Comparison of ENCODE assay signal across 14 cellular contexts in the genomic region with DNA sequence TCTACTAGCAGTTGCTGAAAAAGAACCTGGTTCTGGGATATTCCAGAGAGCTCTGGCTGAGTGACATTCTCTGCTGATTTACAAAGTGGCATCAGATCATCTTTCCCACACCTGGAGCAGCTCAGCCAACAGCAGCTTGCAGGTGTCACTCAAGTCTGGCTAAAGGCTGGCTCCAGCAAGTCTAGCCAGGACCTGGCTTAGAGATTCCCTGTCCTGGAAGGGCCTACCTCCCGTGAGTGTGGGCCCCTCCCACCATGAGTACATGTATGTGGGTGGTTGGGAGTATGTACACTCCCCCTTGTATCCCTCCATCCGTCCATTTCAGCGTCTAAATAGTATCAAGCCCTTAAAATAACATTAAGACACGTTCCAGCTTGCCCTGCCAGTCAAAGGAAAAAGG.
A peak's percentile ranks its signal among the peaks of the same experiment; 100 is the strongest.
DNase-seq lines count a peak whose midpoint lies in the region; ATAC-seq lines count a peak whose summit lies in the region.
"Had no signal": no experiment of that assay in that cellular context is flagged by ENCODE, and none has a peak within 500 bp of the region (broad histone marks: within the 10 kb centered on the region; RNA-seq: fewer than 3 reads in every experiment).

No MANE protein-coding gene starts in this region.

- ATAC-seq in GM21717 (IDR thresholded peaks at IDR 0.05; ENCODE audit: unreplicated experiment) (no peak), HG03196 (IDR thresholded peaks at IDR 0.05; ENCODE audit: unreplicated experiment) (no peak)
- ATAC-seq: SK-N-SH treated with all-trans-retinoic acid at 6 μM for 48 hours had no signal

- POLR2A ChIA-PET in activated CD4-positive, alpha-beta memory T cell treated with anti-CD3 and anti-CD28 coated beads for 36 hours (lab: Charles Lee) = no interaction called here

- CTCF ChIA-PET in activated CD4-positive, alpha-beta memory T cell treated with anti-CD3 and anti-CD28 coated beads for 36 hours (lab: Charles Lee) = no interaction called here

- DNase-seq in DMS153 (lab: John Stamatoyannopoulos, UW) = peak; percentile 96
- peak; percentile 85 for DNase-seq in NCI-H128 (lab: John Stamatoyannopoulos, UW; ENCODE audit: unreplicated experiment)
- peak; percentile 99 for DNase-seq in NCI-H748 (lab: John Stamatoyannopoulos, UW; ENCODE audit: unreplicated experiment)
- DNase-seq in iPS-NIHi7 (ENCODE audit: extremely low spot score) = peak; percentile 61
- DNase-seq in activated CD4-positive, alpha-beta memory T cell treated with anti-CD3 and anti-CD28 coated beads for 36 hours = no peak
- no peak for DNase-seq in SW 1271 (lab: John Stamatoyannopoulos, UW)
- DNase-seq: activated T-cell treated with anti-CD3 and anti-CD28 coated beads, Interleukin-2, amount 50 U/mL, for 24 hours; anterior cingulate cortex; kidney; stimulated activated CD4-positive, alpha-beta T cell treated with anti-CD3 and anti-CD28 coated beads, Interleukin-4, amount 100 ng/mL, for 24 hours; stimulated activated naive CD4-positive, alpha-beta T cell had no signal

- H3K27ac Mint-ChIP-seq in activated CD4-positive, alpha-beta memory T cell treated with anti-CD3 and anti-CD28 coated beads for 36 hours = no peak overlapping the region
- H3K27ac Mint-ChIP-seq: activated T-cell treated with anti-CD3 and anti-CD28 coated beads, Interleukin-2, amount 50 U/mL, for 24 hours had no signal

- H3K4me3 Mint-ChIP-seq in activated CD4-positive, alpha-beta memory T cell treated with anti-CD3 and anti-CD28 coated beads for 36 hours = no peak overlapping the region
- H3K4me3 Mint-ChIP-seq: activated T-cell treated with anti-CD3 and anti-CD28 coated beads, Interleukin-2, amount 50 U/mL, for 24 hours had no signal

- no peaks in the 10 kb centered on the region for H3K27me3 Mint-ChIP-seq in activated CD4-positive, alpha-beta memory T cell treated with anti-CD3 and anti-CD28 coated beads for 36 hours
- H3K27me3 Mint-ChIP-seq: activated T-cell treated with anti-CD3 and anti-CD28 coated beads, Interleukin-2, amount 50 U/mL, for 24 hours had no signal

- H3K4me1 Mint-ChIP-seq in activated CD4-positive, alpha-beta memory T cell treated with anti-CD3 and anti-CD28 coated beads for 36 hours (ENCODE audit: low read depth) = no peaks in the 10 kb centered on the region

- intact Hi-C loops in activated CD4-positive, alpha-beta memory T cell treated with anti-CD3 and anti-CD28 coated beads for 36 hours (cut with micrococcal nuclease) = no loop called here

- peaks cover 7% of the 10 kb centered on the region for H3K9me3 Mint-ChIP-seq in activated CD4-positive, alpha-beta memory T cell treated with anti-CD3 and anti-CD28 coated beads for 36 hours
- H3K9me3 Mint-ChIP-seq: activated T-cell treated with anti-CD3 and anti-CD28 coated beads, Interleukin-2, amount 50 U/mL, for 24 hours had no signal

- H3K36me3 Mint-ChIP-seq in activated CD4-positive, alpha-beta memory T cell treated with anti-CD3 and anti-CD28 coated beads for 36 hours = no peaks in the 10 kb centered on the region

Comparison
In these comparisons a context has a peak if more than half of its experiments do, and no peak if none do; other contexts are left out.
1. DNase-seq: peak in DMS153 (single experiment), NCI-H128 (single experiment), NCI-H748 (single experiment) and iPS-NIHi7 (single experiment); none in activated CD4-positive, alpha-beta memory T cell treated with anti-CD3 and anti-CD28 coated beads for 36 hours (single experiment) and SW 1271 (0 of 2).